Comparison of ENCODE assay signal across 19 cellular contexts in genomic region chr2:240503848-240504247, GRCh38. TPM values are rescaled to one million over a fixed set of nuclear protein-coding genes. Genes with fewer than 3 reads are reported as not detected.
A peak's percentile ranks its signal among the peaks of the same experiment; 100 is the strongest.
DNase-seq lines count a peak whose midpoint lies in the region; ATAC-seq and TF ChIP-seq lines count a peak whose summit lies in the region.
"Had no signal": no experiment of that assay in that cellular context is flagged by ENCODE, and none has a peak within 500 bp of the region (broad histone marks: within the 10 kb centered on the region; RNA-seq: fewer than 3 reads in every experiment).

No MANE protein-coding gene starts in this region.

- no peaks in the 10 kb centered on the region for H3K27me3 Mint-ChIP-seq in activated naive CD4-positive, alpha-beta T cell treated with anti-CD3 and anti-CD28 coated beads, Interleukin-2, amount 10 ng/mL, durations not matched to agents 7 days and 5 days
- H3K27me3 Mint-ChIP-seq in chondrocyte (ENCODE audit: low read depth): no peaks in the 10 kb centered on the region
- H3K27me3 Mint-ChIP-seq in activated CD8-positive, alpha-beta T cell treated with anti-CD3 and anti-CD28 coated beads, Interleukin-2, amount 10 ng/mL, durations not matched to agents 7 days and 5 days (ENCODE audit: low read depth): no peaks in the 10 kb centered on the region

- H3K4me1 ChIP-seq in lower lobe of right lung (no peaks in the 10 kb centered on the region), suprapubic skin (no peaks in the 10 kb centered on the region)

- POLR2A ChIA-PET in activated CD8-positive, alpha-beta T cell treated with anti-CD3 and anti-CD28 coated beads, Interleukin-2, amount 10 ng/mL, durations not matched to agents 7 days and 5 days (lab: Charles Lee): no interaction called here

- TF ChIP-seq CTCF in chondrocyte (IDR thresholded peaks at IDR 0.05) (no peak), lower lobe of right lung (IDR thresholded peaks at IDR 0.05) (no peak), suprapubic skin (IDR thresholded peaks at IDR 0.05) (no peak)

- H3K27me3 ChIP-seq in lower lobe of right lung (ENCODE audit: low read depth) (no peaks in the 10 kb centered on the region), suprapubic skin (no peaks in the 10 kb centered on the region)
- H3K27me3 ChIP-seq: MG63 had no signal

- H3K36me3 ChIP-seq in lower lobe of right lung: peaks cover 6% of the 10 kb centered on the region
- peaks cover 18% of the 10 kb centered on the region for H3K36me3 ChIP-seq in suprapubic skin

- no peak overlapping the region for H3K4me3 Mint-ChIP-seq in activated naive CD4-positive, alpha-beta T cell treated with anti-CD3 and anti-CD28 coated beads, Interleukin-2, amount 10 ng/mL, durations not matched to agents 7 days and 5 days
- no peak overlapping the region for H3K4me3 Mint-ChIP-seq in chondrocyte (ENCODE audit: unreplicated experiment)
- H3K4me3 Mint-ChIP-seq in activated CD8-positive, alpha-beta T cell treated with anti-CD3 and anti-CD28 coated beads, Interleukin-2, amount 10 ng/mL, durations not matched to agents 7 days and 5 days: no peak overlapping the region

- DNase-seq in activated naive CD4-positive, alpha-beta T cell treated with anti-CD3 and anti-CD28 coated beads, Interleukin-2, amount 10 ng/mL, durations not matched to agents 7 days and 5 days: peak; percentile 6
- no peak for DNase-seq in activated naive CD4-positive, alpha-beta T cell treated with anti-CD3 and anti-CD28 coated beads, Interleukin-2, amount 50 U/mL, for 72 hours (ENCODE audit: low spot score in 2 of 2)
- DNase-seq in chondrocyte (ENCODE audit: low spot score) (peak; percentile 67), lower lobe of right lung (peak; percentile 24), suprapubic skin (ENCODE audit: low spot score in 2 of 2) (peak; percentile 42 to 52)
- DNase-seq in activated CD8-positive, alpha-beta T cell treated with anti-CD3 and anti-CD28 coated beads, Interleukin-2, amount 10 ng/mL, durations not matched to agents 7 days and 5 days: no peak
- DNase-seq: GDM1, IMR-90, Karpas-422, MG63, NCI-H1092, NCI-H146, NCI-H2227 treated with DMSO at 0.1 percent for 48 hours, NCI-H524, Right ventricle myocardium superior had no signal

- no peak overlapping the region for H3K4me3 ChIP-seq in lower lobe of right lung
- no peak overlapping the region for H3K4me3 ChIP-seq in suprapubic skin
- H3K4me3 ChIP-seq: GM12878, MG63 had no signal

- CTCF ChIA-PET in activated naive CD4-positive, alpha-beta T cell treated with anti-CD3 and anti-CD28 coated beads, Interleukin-2, amount 10 ng/mL, durations not matched to agents 7 days and 5 days (lab: Charles Lee): no interaction called here
- CTCF ChIA-PET in activated CD8-positive, alpha-beta T cell treated with anti-CD3 and anti-CD28 coated beads, Interleukin-2, amount 10 ng/mL, durations not matched to agents 7 days and 5 days (lab: Charles Lee): interaction anchor here (1.1 kb wide), 1 partner anchor 10 kb away, joined by 3 read pairs; no protein-coding TSS in a partner anchor

- no peak for ATAC-seq in activated naive CD4-positive, alpha-beta T cell treated with anti-CD3 and anti-CD28 coated beads, Interleukin-2, amount 50 U/mL, for 72 hours
- no peak for ATAC-seq in lower lobe of right lung
- ATAC-seq in GM18868 (IDR thresholded peaks at IDR 0.05; ENCODE audit: unreplicated experiment): no peak
- ATAC-seq in GM19455 (IDR thresholded peaks at IDR 0.05; ENCODE audit: unreplicated experiment): no peak
- ATAC-seq in activated CD8-positive, alpha-beta T cell treated with anti-CD3 and anti-CD28 coated beads, Interleukin-2, amount 10 ng/mL, durations not matched to agents 7 days and 5 days: no peak
- ATAC-seq: GM12878 had no signal

- intact Hi-C loops in lower lobe of right lung (cut with DNase I): no loop called here

- H3K27ac ChIP-seq in lower lobe of right lung (no peak overlapping the region), suprapubic skin (no peak overlapping the region)
- H3K27ac ChIP-seq: C4-2B had no signal

- TF ChIP-seq POLR2A in suprapubic skin (IDR thresholded peaks at IDR 0.05): no peak

- WGBS in suprapubic skin: 100% methylated on average over 2 of the region's 7 CpGs

- no peaks in the 10 kb centered on the region for H3K36me3 Mint-ChIP-seq in activated naive CD4-positive, alpha-beta T cell treated with anti-CD3 and anti-CD28 coated beads, Interleukin-2, amount 10 ng/mL, durations not matched to agents 7 days and 5 days
- no peaks in the 10 kb centered on the region for H3K36me3 Mint-ChIP-seq in activated naive CD4-positive, alpha-beta T cell treated with anti-CD3 and anti-CD28 coated beads, Interleukin-2, amount 50 U/mL, for 72 hours
- peaks cover 9% of the 10 kb centered on the region for H3K36me3 Mint-ChIP-seq in chondrocyte (ENCODE audit: low read depth)
- peaks cover 6% of the 10 kb centered on the region for H3K36me3 Mint-ChIP-seq in activated CD8-positive, alpha-beta T cell treated with anti-CD3 and anti-CD28 coated beads, Interleukin-2, amount 10 ng/mL, durations not matched to agents 7 days and 5 days (ENCODE audit: low read depth)

- no peaks in the 10 kb centered on the region for H3K9me3 Mint-ChIP-seq in activated naive CD4-positive, alpha-beta T cell treated with anti-CD3 and anti-CD28 coated beads, Interleukin-2, amount 10 ng/mL, durations not matched to agents 7 days and 5 days
- H3K9me3 Mint-ChIP-seq in activated naive CD4-positive, alpha-beta T cell treated with anti-CD3 and anti-CD28 coated beads, Interleukin-2, amount 50 U/mL, for 72 hours: no peaks in the 10 kb centered on the region
- H3K9me3 Mint-ChIP-seq in chondrocyte (ENCODE audit: low read depth): no peaks in the 10 kb centered on the region
- H3K9me3 Mint-ChIP-seq in activated CD8-positive, alpha-beta T cell treated with anti-CD3 and anti-CD28 coated beads, Interleukin-2, amount 10 ng/mL, durations not matched to agents 7 days and 5 days (ENCODE audit: insufficient read depth): no peaks in the 10 kb centered on the region

- TF ChIP-seq EP300 in suprapubic skin (IDR thresholded peaks at IDR 0.05): no peak

- no peak overlapping the region for H3K27ac Mint-ChIP-seq in activated naive CD4-positive, alpha-beta T cell treated with anti-CD3 and anti-CD28 coated beads, Interleukin-2, amount 10 ng/mL, durations not matched to agents 7 days and 5 days
- no peak overlapping the region for H3K27ac Mint-ChIP-seq in activated naive CD4-positive, alpha-beta T cell treated with anti-CD3 and anti-CD28 coated beads, Interleukin-2, amount 50 U/mL, for 72 hours
- no peak overlapping the region for H3K27ac Mint-ChIP-seq in chondrocyte (ENCODE audit: unreplicated experiment)
- no peak overlapping the region for H3K27ac Mint-ChIP-seq in activated CD8-positive, alpha-beta T cell treated with anti-CD3 and anti-CD28 coated beads, Interleukin-2, amount 10 ng/mL, durations not matched to agents 7 days and 5 days

- H3K4me1 Mint-ChIP-seq in activated naive CD4-positive, alpha-beta T cell treated with anti-CD3 and anti-CD28 coated beads, Interleukin-2, amount 10 ng/mL, durations not matched to agents 7 days and 5 days: no peaks in the 10 kb centered on the region
- H3K4me1 Mint-ChIP-seq in chondrocyte (ENCODE audit: low read depth): no peaks in the 10 kb centered on the region
- no peaks in the 10 kb centered on the region for H3K4me1 Mint-ChIP-seq in activated CD8-positive, alpha-beta T cell treated with anti-CD3 and anti-CD28 coated beads, Interleukin-2, amount 10 ng/mL, durations not matched to agents 7 days and 5 days (ENCODE audit: low read depth)

- H3K9me3 ChIP-seq in lower lobe of right lung (no peaks in the 10 kb centered on the region), suprapubic skin (no peaks in the 10 kb centered on the region)
- H3K9me3 ChIP-seq: MG63 had no signal

RNA-seq across cellular contexts. Expression of gene ANKMY1, which starts 53.9 kb away (rescaled TPM):
- total RNA-seq in activated naive CD4-positive, alpha-beta T cell treated with anti-CD3 and anti-CD28 coated beads, Interleukin-2, amount 50 U/mL, for 72 hours: 10 to 100 TPM; 15.4 to 22.1 TPM
- 9.5 to 20.6 TPM (median 10.8 TPM) in 3 replicates for total RNA-seq in chondrocyte
- 29.3 TPM for total RNA-seq in lower lobe of right lung
- 10 to 100 TPM; 12.2 to 52.1 (median 23.0) TPM for total RNA-seq in suprapubic skin
- 10 to 100 TPM; 27.9 to 33.3 TPM for total RNA-seq in activated CD8-positive, alpha-beta T cell treated with anti-CD3 and anti-CD28 coated beads, Interleukin-2, amount 10 ng/mL, durations not matched to agents 7 days and 5 days

RNA-seq across cellular contexts. Expression of gene DUSP28, which starts 56.3 kb away (rescaled TPM):
- total RNA-seq in activated naive CD4-positive, alpha-beta T cell treated with anti-CD3 and anti-CD28 coated beads, Interleukin-2, amount 50 U/mL, for 72 hours: 1 to 10 TPM; 3.8 to 5.4 TPM
- total RNA-seq in chondrocyte (3.4 to 4.7 TPM (median 3.7 TPM) in 3 replicates), lower lobe of right lung (5.7 TPM), suprapubic skin (10 to 100 TPM in 1 of 4 donors, 1 to 10 TPM in 3; 6.3 to 10.4 (median 8.3) TPM)
- total RNA-seq in activated CD8-positive, alpha-beta T cell treated with anti-CD3 and anti-CD28 coated beads, Interleukin-2, amount 10 ng/mL, durations not matched to agents 7 days and 5 days: 1 to 10 TPM; 6.8 to 8.1 TPM

Comparison
In these comparisons a context has a peak if more than half of its experiments do, and no peak if none do; other contexts are left out.
1. DNase-seq: peak in activated naive CD4-positive, alpha-beta T cell treated with anti-CD3 and anti-CD28 coated beads, Interleukin-2, amount 10 ng/mL, durations not matched to agents 7 days and 5 days (single experiment), chondrocyte (single experiment), lower lobe of right lung (single experiment) and suprapubic skin (2 of 2); none in activated naive CD4-positive, alpha-beta T cell treated with anti-CD3 and anti-CD28 coated beads, Interleukin-2, amount 50 U/mL, for 72 hours (0 of 2) and activated CD8-positive, alpha-beta T cell treated with anti-CD3 and anti-CD28 coated beads, Interleukin-2, amount 10 ng/mL, durations not matched to agents 7 days and 5 days (single experiment).